Comparison of ENCODE assay signal across 2 cellular contexts in genomic region chr19:18270304-18270703, GRCh38.
TF ChIP-seq lines count a peak whose summit lies in the region.

No MANE protein-coding gene starts in this region.

TF ChIP-seq in A549, 52 proteins besides CTCF, POLR2A, EP300 and RAD21:
- TF ChIP-seq RARB (CRISPR knock-in tag; IDR thresholded peaks at IDR 0.05) (no peak), HOXA7 (CRISPR knock-in tag; IDR thresholded peaks at IDR 0.05) (no peak), NFE2L2 (conservative IDR thresholded peaks at IDR 0.05; ENCODE audit: low read length) (peak; percentile 54), JUNB (IDR thresholded peaks at IDR 0.05) (no peak), EHF (CRISPR knock-in tag; IDR thresholded peaks at IDR 0.05) (no peak), ATOH8 (CRISPR knock-in tag; IDR thresholded peaks at IDR 0.05; ENCODE audit: low read depth) (no peak), HOXB13 (CRISPR knock-in tag; IDR thresholded peaks at IDR 0.05; ENCODE audit: low read depth) (no peak)

TF ChIP-seq in K562, 482 proteins besides CTCF, POLR2A, EP300 and RAD21:
- TF ChIP-seq NFRKB (IDR thresholded peaks at IDR 0.05; ENCODE audit: low read depth) (no peak), MGA (IDR thresholded peaks at IDR 0.05) (no peak), HLTF (IDR thresholded peaks at IDR 0.05) (no peak), GTF2F1 (IDR thresholded peaks at IDR 0.05; ENCODE audit: low read depth, low read length) (no peak), ZNF384 (IDR thresholded peaks at IDR 0.05; ENCODE audit: low read depth, low read length) (no peak), ZNF24 (IDR thresholded peaks at IDR 0.05) (no peak), HCFC1 (IDR thresholded peaks at IDR 0.05; ENCODE audit: low read depth, low read length) (no peak), NFE2 (IDR thresholded peaks at IDR 0.05; ENCODE audit: low read depth) (0 out of 2 replicates have a peak, but pooled peaks have one; percentile 9), CEBPZ (IDR thresholded peaks at IDR 0.05; ENCODE audit: borderline replicate concordance, low read depth, low read length) (no peak), TRIM24 (IDR thresholded peaks at IDR 0.05) (no peak), MAFG (tag; conservative IDR thresholded peaks at IDR 0.05) (no peak), C11orf30 (IDR thresholded peaks at IDR 0.05; ENCODE audit: low read depth) (0 out of 2 replicates have a peak, but pooled peaks have one; percentile 21), ZNF740 (CRISPR knock-in tag; IDR thresholded peaks at IDR 0.05) (no peak), ZNF740 (tag; IDR thresholded peaks at IDR 0.05) (no peak), PYGO2 (tag; IDR thresholded peaks at IDR 0.05) (no peak), PTBP1 (IDR thresholded peaks at IDR 0.05; ENCODE audit: low read depth, low read length) (no peak), ZNF445 (CRISPR knock-in tag; IDR thresholded peaks at IDR 0.05; ENCODE audit: low read depth) (no peak)
